11 cellular contexts compared by ENCODE assay signal in genomic region chr9:120389867-120390266, GRCh38.
DNase-seq lines count a peak whose midpoint lies in the region; ATAC-seq and TF ChIP-seq lines count a peak whose summit lies in the region.
"Had no signal": no experiment of that assay in that cellular context is flagged by ENCODE, and none has a peak within 500 bp of the region (broad histone marks: within the 10 kb centered on the region; RNA-seq: fewer than 3 reads in every experiment).

No MANE protein-coding gene starts in this region.

- H3K27me3 ChIP-seq in hepatocyte (no peaks in the 10 kb centered on the region), sigmoid colon (no peaks in the 10 kb centered on the region)

- no peak overlapping the region for H2AFZ ChIP-seq in hepatocyte
- H2AFZ ChIP-seq: GM23248 had no signal

- H3K4me1 ChIP-seq in hepatocyte (ENCODE audit: insufficient read depth) (peaks cover 17% of the 10 kb centered on the region), sigmoid colon (peaks cover 0 to 8% (median 0%) of the 10 kb centered on the region in 4 donors)
- H3K4me1 ChIP-seq: Caco-2 had no signal

- H3K9me3 Mint-ChIP-seq in nephron progenitor cell: no peaks in the 10 kb centered on the region
- H3K9me3 Mint-ChIP-seq: CD14-positive monocyte; CD8-positive, alpha-beta memory T cell had no signal

- no peaks in the 10 kb centered on the region for H3K9me3 ChIP-seq in hepatocyte (ENCODE audit: low read depth)
- H3K9me3 ChIP-seq in sigmoid colon: no peaks in the 10 kb centered on the region
- H3K9me3 ChIP-seq: Caco-2 had no signal

- no peaks in the 10 kb centered on the region for H3K79me2 ChIP-seq in hepatocyte

- WGBS in hepatocyte (ENCODE audit: low lambda C conversion rate, missing lambda C conversion rate): 94% methylated on average over 8 of the region's 8 CpGs
- WGBS in sigmoid colon, 2 donors: 95 to 96% methylated on average over 8 of the region's 8 CpGs

- TF ChIP-seq POLR2A in sigmoid colon (IDR thresholded peaks at IDR 0.05): no peak

- no peaks in the 10 kb centered on the region for H3K36me3 ChIP-seq in hepatocyte (replicated peaks; ENCODE audit: insufficient read depth, low read depth)
- peaks cover 18 to 68% (median 32%) of the 10 kb centered on the region in 4 donors for H3K36me3 ChIP-seq in sigmoid colon

- TF ChIP-seq EP300 in sigmoid colon (IDR thresholded peaks at IDR 0.05): no peak

- no peaks in the 10 kb centered on the region for H3K27me3 Mint-ChIP-seq in nephron progenitor cell (ENCODE audit: low read depth, poor library complexity)
- H3K27me3 Mint-ChIP-seq: CD8-positive, alpha-beta memory T cell had no signal

- peak overlapping the region; percentile 48 for H3K27ac Mint-ChIP-seq in nephron progenitor cell

- peaks cover 44% of the 10 kb centered on the region for H3K36me3 Mint-ChIP-seq in nephron progenitor cell (ENCODE audit: low read depth)

- POLR2A ChIA-PET in RWPE1 (lab: Yijun Ruan, JAX; ENCODE audit: low non-redundant PET): no interaction called here

- H3K4me2 ChIP-seq in hepatocyte: no peak overlapping the region

- CTCF ChIA-PET in RWPE1 (lab: Yijun Ruan, JAX): interaction anchor here (0.7 to 0.8 kb wide), 2 partner anchors 18 to 788 kb away, joined by 3 read pairs; no protein-coding TSS in a partner anchor

- H3K9me2 ChIP-seq in hepatocyte (replicated peaks; ENCODE audit: insufficient read depth): no peaks in the 10 kb centered on the region

- DNase-seq in RWPE1 (ENCODE audit: low spot score) (no peak), hepatocyte (ENCODE audit: low spot score) (no peak), nephron progenitor cell (no peak), sigmoid colon (peak; percentile 52), HuH-7.5 (ENCODE audit: low spot score) (no peak)
- DNase-seq: Caco-2; CD8-positive, alpha-beta memory T cell; GM23248 had no signal

- H3K4me1 Mint-ChIP-seq in nephron progenitor cell: peaks cover 32% of the 10 kb centered on the region
- H3K4me1 Mint-ChIP-seq: CD14-positive monocyte had no signal

- H3K27ac ChIP-seq in RWPE1 (peak overlapping the region; percentile 5), hepatocyte (peak overlapping the region; percentile 19), sigmoid colon (no peak overlapping the region)
- H3K27ac ChIP-seq: GM23248 had no signal

- no peaks in the 10 kb centered on the region for H4K20me1 ChIP-seq in hepatocyte (ENCODE audit: insufficient read depth, poor library complexity, severe bottlenecking)

- ATAC-seq in HG03139 (IDR thresholded peaks at IDR 0.05; ENCODE audit: unreplicated experiment) (no peak), GM21515 (IDR thresholded peaks at IDR 0.05; ENCODE audit: unreplicated experiment) (no peak)

- no peak overlapping the region for H3K4me3 Mint-ChIP-seq in nephron progenitor cell
- H3K4me3 Mint-ChIP-seq: CD14-positive monocyte; CD8-positive, alpha-beta memory T cell had no signal

- H3K4me3 ChIP-seq in hepatocyte (no peak overlapping the region), sigmoid colon (no peak overlapping the region)
- H3K4me3 ChIP-seq: GM23248 had no signal

- intact Hi-C loops in sigmoid colon (cut with DNase I): no loop called here

- TF ChIP-seq CTCF in RWPE1 (conservative IDR thresholded peaks at IDR 0.05; ENCODE audit: low read depth): no peak
- no peak for TF ChIP-seq CTCF in hepatocyte (IDR thresholded peaks at IDR 0.05; ENCODE audit: poor library complexity)
- TF ChIP-seq CTCF in nephron progenitor cell (IDR thresholded peaks at IDR 0.05): no peak
- no peak for TF ChIP-seq CTCF in sigmoid colon (IDR thresholded peaks at IDR 0.05)

Comparison
In these comparisons a context has a peak if more than half of its experiments do, and no peak if none do; other contexts are left out.
1. H3K27ac ChIP-seq: peak in RWPE1 (single experiment) and hepatocyte (single experiment); none in sigmoid colon (0 of 4).